Comparison of ENCODE assay signal across 18 cellular contexts in the genomic region with DNA sequence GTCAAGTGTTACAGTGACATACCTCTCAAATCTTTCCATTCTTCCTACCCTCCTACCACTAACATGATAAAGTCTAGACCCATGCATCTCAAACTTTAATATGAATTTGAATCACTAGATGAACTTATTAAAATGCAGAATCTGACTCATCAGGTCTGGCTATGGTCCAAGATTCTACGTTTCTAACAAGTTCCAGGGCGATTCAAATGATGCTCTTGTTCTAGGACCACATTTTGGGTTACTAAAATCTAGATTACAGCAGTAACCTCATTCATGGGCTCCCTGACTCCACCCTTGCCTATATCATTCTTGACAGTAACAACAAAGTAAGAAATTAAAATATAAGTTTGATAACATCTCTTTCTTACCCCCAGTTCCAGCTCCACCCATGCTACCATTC.
"Had no signal": no experiment of that assay in that cellular context is flagged by ENCODE, and none has a peak within 500 bp of the region (broad histone marks: within the 10 kb centered on the region; RNA-seq: fewer than 3 reads in every experiment).

No MANE protein-coding gene starts in this region.

- H3K27me3 ChIP-seq: ascending aorta, heart left ventricle, left lung, right lobe of liver, spleen had no signal

- H3K4me3 ChIP-seq: ascending aorta, heart left ventricle, left lung, prostate gland, right lobe of liver, spleen had no signal

- H3K9me3 ChIP-seq: ascending aorta, heart left ventricle, left lung, prostate gland, right lobe of liver, spleen had no signal

- DNase-seq: activated CD4-positive, CD25-positive, alpha-beta regulatory T cell; activated gamma-delta T cell; activated naive CD8-positive, alpha-beta T cell treated with anti-CD3 and anti-CD28 coated beads, Interleukin-2, amount 50 U/mL, for 24 hours; endodermal cell; heart left ventricle; islet precursor cell; left lung; occipital lobe; right lobe of liver; spleen; stimulated activated CD4-positive, alpha-beta T cell treated with anti-CD3 and anti-CD28 coated beads, Interleukin-1b, Interleukin-23, amount 100 ng/mL, for 48 hours; stimulated activated naive B cell treated with anti-CD40 and anti-IgM and Interleukin-4, amounts not matched to agents 10 μg/mL and 1 μg/mL and 100 μg/mL, for 72 hours; T-helper 17 cell; trophoblast cell had no signal

- H3K4me1 ChIP-seq: ascending aorta, heart left ventricle, left lung, prostate gland, right lobe of liver, spleen had no signal

- H3K27ac ChIP-seq: ascending aorta, heart left ventricle, left lung, prostate gland, right lobe of liver, spleen had no signal

- FAIRE-seq: frontal cortex had no signal

- ATAC-seq: activated naive CD8-positive, alpha-beta T cell treated with anti-CD3 and anti-CD28 coated beads, Interleukin-2, amount 50 U/mL, for 24 hours; esophagus mucosa; heart left ventricle; left lung; right lobe of liver; stimulated activated naive B cell treated with anti-CD40 and anti-IgM and Interleukin-4, amounts not matched to agents 10 μg/mL and 1 μg/mL and 100 μg/mL, for 72 hours; T-helper 17 cell had no signal

- H3K36me3 ChIP-seq: ascending aorta, heart left ventricle, left lung, prostate gland, right lobe of liver, spleen had no signal
